13 cellular contexts compared by ENCODE assay signal in genomic region chr6:80182291-80182690, GRCh38.
DNase-seq lines count a peak whose midpoint lies in the region; ATAC-seq and TF ChIP-seq lines count a peak whose summit lies in the region.
"Had no signal": no experiment of that assay in that cellular context is flagged by ENCODE, and none has a peak within 500 bp of the region (broad histone marks: within the 10 kb centered on the region; RNA-seq: fewer than 3 reads in every experiment).

No MANE protein-coding gene starts in this region.

- BruUV-seq in IMR-90 (replicated peaks; lab: Mats Ljungman, UMichigan): no TSS peak

- WGBS in IMR-90 (ENCODE audit: extremely low coverage in 2 of 2, insufficient read length in 1 of 2), 2 experiments: no CpG with 5 or more reads among the region's 1 CpG

- no peak overlapping the region for H4K5ac ChIP-seq in IMR-90 (ENCODE audit: low read depth, low read length)

- H3K9me3 ChIP-seq in AG04450 (ENCODE audit: control insufficient read depth, insufficient read depth, low read length): peaks cover 2% of the 10 kb centered on the region; the same call in 1 of the 2 replicates
- no peaks in the 10 kb centered on the region for H3K9me3 ChIP-seq in IMR-90 (ENCODE audit: control insufficient read depth, insufficient read depth, low read length)
- H3K9me3 ChIP-seq in colonic mucosa: no peaks in the 10 kb centered on the region
- H3K9me3 ChIP-seq: transverse colon had no signal

- intact Hi-C loops in IMR-90 (cut with micrococcal nuclease) (no loop called here), colonic mucosa (cut with DNase I) (no loop called here)

- CTCF ChIA-PET in AG04450 (lab: Charles Lee) (no interaction called here), IMR-90 (lab: Yijun Ruan, JAX) (interaction anchor here (0.6 to 1.4 kb wide), 2 partner anchors 9 to 849 kb away, joined by 4 to 5 read pairs; no protein-coding TSS in a partner anchor)

- no peak overlapping the region; the same call in 2 of the 3 replicates for H2BK15ac ChIP-seq in IMR-90 (ENCODE audit: low read depth, low read length)

- H2BK5ac ChIP-seq in IMR-90 (ENCODE audit: low read depth, low read length, poor library complexity, severe bottlenecking): peak overlapping the region; percentile 70

- peaks cover 0 to 9% of the 10 kb centered on the region in 2 experiments; a peak in 2 of 4 replicates for H3K79me1 ChIP-seq in IMR-90 (ENCODE audit: low read depth in 1 of 2, low read length in 2 of 2)

- H3K27ac ChIP-seq in AG04450 (ENCODE audit: low read depth, low read length): no peak overlapping the region
- H3K27ac ChIP-seq in IMR-90 (ENCODE audit: insufficient read depth, low read length): no peak overlapping the region
- no peak overlapping the region for H3K27ac ChIP-seq in colonic mucosa
- H3K27ac ChIP-seq: transverse colon had no signal

- H4K8ac ChIP-seq in IMR-90 (ENCODE audit: low read depth in 2 of 2, low read length in 2 of 2): peak overlapping the region in 1 of 2 experiments; percentile 26; a peak in 1 of 4 replicates

- in situ Hi-C loops in IMR-90 (cut with MboI; ENCODE audit: low sequenced_read_pairs) (no loop called here), astrocyte of the spinal cord (cut with HindIII; ENCODE audit: low sequenced_read_pairs) (no loop called here)

- H4K91ac ChIP-seq in IMR-90 (ENCODE audit: insufficient read depth, low read depth, low read length): no peak overlapping the region

- H3K4me3 ChIP-seq in AG04450 (ENCODE audit: low read depth, low read length): no peak overlapping the region
- no peak overlapping the region for H3K4me3 ChIP-seq in IMR-90 (ENCODE audit: insufficient read depth, low read depth, low read length)
- no peak overlapping the region for H3K4me3 ChIP-seq in astrocyte of the spinal cord (ENCODE audit: low read depth, low read length)
- H3K4me3 ChIP-seq in colonic mucosa: no peak overlapping the region
- H3K4me3 ChIP-seq: transverse colon had no signal

- no peak overlapping the region for H3K23ac ChIP-seq in IMR-90 (ENCODE audit: low read depth, low read length)

- H3K4ac ChIP-seq in IMR-90 (ENCODE audit: low read depth, low read length): peak overlapping the region; percentile 6; the same call in 1 of the 2 replicates

- no peak overlapping the region for H2AK5ac ChIP-seq in IMR-90 (ENCODE audit: low read depth, low read length)

- no peak for TF ChIP-seq POLR2A in IMR-90 (IDR thresholded peaks at IDR 0.05; ENCODE audit: low read depth, low read length)

- dilution Hi-C loops in IMR-90 (cut with HindIII; ENCODE audit: low sequenced_read_pairs, unreplicated experiment): no loop called here

- H3K18ac ChIP-seq in IMR-90 (ENCODE audit: low read depth, low read length): peak overlapping the region; percentile 67; the same call in 1 of the 2 replicates

- peak; percentile 87 for ATAC-seq in IMR-90 (ENCODE audit: low read depth)
- ATAC-seq: WTC11 had no signal

- peak overlapping the region; percentile 27; the same call in 1 of the 2 replicates for H2BK120ac ChIP-seq in IMR-90 (ENCODE audit: low read depth, low read length)

- TF ChIP-seq RAD21 in IMR-90 (IDR thresholded peaks at IDR 0.05; ENCODE audit: low read length): no peak

- no peak overlapping the region for H3K14ac ChIP-seq in IMR-90 (replicated peaks; ENCODE audit: low read depth, low read length)

- no peak overlapping the region for H2AFZ ChIP-seq in IMR-90 (replicated peaks; ENCODE audit: low read length, poor library complexity)

- peaks cover 5% of the 10 kb centered on the region for H3K4me1 ChIP-seq in IMR-90 (ENCODE audit: control insufficient read depth, insufficient read depth, low read length)
- H3K4me1 ChIP-seq in colonic mucosa: no peaks in the 10 kb centered on the region
- H3K4me1 ChIP-seq: transverse colon had no signal

- DNase-seq in AG04450 (ENCODE audit: low read depth, low spot score): peak; percentile 13
- DNase-seq in IMR-90: peak; percentile 81
- peak; percentile 69 for DNase-seq in astrocyte of the spinal cord (ENCODE audit: low read depth, low spot score)
- DNase-seq in iris pigment epithelial cell (ENCODE audit: low read depth): peak; percentile 60
- no peak for DNase-seq in 8988T
- no peak for DNase-seq in stimulated activated CD4-positive, alpha-beta T cell treated with anti-CD3 and anti-CD28 coated beads, Interleukin-4, amount 100 ng/mL, for 4 hours
- DNase-seq in colonic mucosa: no peak
- DNase-seq in NCI-H1048 (lab: John Stamatoyannopoulos, UW): no peak
- DNase-seq: activated naive CD4-positive, alpha-beta T cell treated with anti-CD3 and anti-CD28 coated beads for 36 hours; cerebellar nuclear complex; NCI-H2107; transverse colon had no signal

- H3K4me2 ChIP-seq in IMR-90 (ENCODE audit: low read depth, low read length): peak overlapping the region; percentile 87; the same call in 1 of the 2 replicates

- H3K9me1 ChIP-seq in IMR-90 (ENCODE audit: insufficient read depth, low read length): peaks cover 5% of the 10 kb centered on the region

- peak overlapping the region; percentile 33; the same call in 1 of the 2 replicates for H3K56ac ChIP-seq in IMR-90 (ENCODE audit: extremely low read depth, insufficient read depth, low read length)

- H2AK9ac ChIP-seq in IMR-90 (replicated peaks; ENCODE audit: low read depth, low read length, poor library complexity): no peak overlapping the region

- H3K36me3 ChIP-seq in IMR-90 (ENCODE audit: control insufficient read depth, insufficient read depth, low read length) (no peaks in the 10 kb centered on the region), colonic mucosa (no peaks in the 10 kb centered on the region)
- H3K36me3 ChIP-seq: transverse colon had no signal

- POLR2A ChIA-PET in AG04450 (lab: Yijun Ruan, JAX) (interaction anchor here (0.6 kb wide), 1 partner anchor 16 kb away, joined by 3 read pairs; no protein-coding TSS in a partner anchor), IMR-90 (lab: Charles Lee; ENCODE audit: unreplicated experiment) (no interaction called here)

- H3K9ac ChIP-seq in IMR-90 (ENCODE audit: low read depth, low read length) (no peak overlapping the region), colonic mucosa (ENCODE audit: low read depth in 2 of 2, low read length in 2 of 2) (no peak overlapping the region)

- no peak overlapping the region for H2BK20ac ChIP-seq in IMR-90 (ENCODE audit: low read depth, low read length)

- H3K27me3 ChIP-seq in AG04450 (ENCODE audit: control insufficient read depth, insufficient read depth, low read length) (no peaks in the 10 kb centered on the region), IMR-90 (ENCODE audit: control insufficient read depth, insufficient read depth, low read length) (no peaks in the 10 kb centered on the region), colonic mucosa (no peaks in the 10 kb centered on the region)
- H3K27me3 ChIP-seq: transverse colon had no signal

- TF ChIP-seq CTCF in AG04450 (IDR thresholded peaks at IDR 0.05; ENCODE audit: low read depth, low read length) (no peak), IMR-90 (conservative IDR thresholded peaks at IDR 0.05; ENCODE audit: low read depth, low read length) (no peak), astrocyte of the spinal cord (IDR thresholded peaks at IDR 0.05; ENCODE audit: low read depth, low read length) (no peak), colonic mucosa (IDR thresholded peaks at IDR 0.05) (no peak)

- H4K20me1 ChIP-seq in IMR-90 (ENCODE audit: insufficient read depth, low read length): no peaks in the 10 kb centered on the region

TF ChIP-seq in IMR-90, 13 proteins besides CTCF, POLR2A, EP300 and RAD21:
- TF ChIP-seq FOS (IDR thresholded peaks at IDR 0.05; ENCODE audit: low read depth, low read length): peak; percentile 85
- TF ChIP-seq SMC3 (IDR thresholded peaks at IDR 0.05; ENCODE audit: low read depth, low read length): no peak

Comparison
In these comparisons a context has a peak if more than half of its experiments do, and no peak if none do; other contexts are left out.
1. DNase-seq: peak in AG04450 (single experiment), IMR-90 (single experiment), astrocyte of the spinal cord (single experiment) and iris pigment epithelial cell (single experiment); none in 8988T (single experiment), stimulated activated CD4-positive, alpha-beta T cell treated with anti-CD3 and anti-CD28 coated beads, Interleukin-4, amount 100 ng/mL, for 4 hours (0 of 2), colonic mucosa (single experiment) and NCI-H1048 (single experiment).